In genomic region chr6:10595731-10596664, GRCh38 we compare ENCODE assay signal across 12 cellular contexts.
DNase-seq lines count a peak whose midpoint lies in the region; ATAC-seq, FAIRE-seq and TF ChIP-seq lines count a peak whose summit lies in the region.
"Had no signal": no experiment of that assay in that cellular context is flagged by ENCODE, and none has a peak within 500 bp of the region (broad histone marks: within the 10 kb centered on the region; RNA-seq: fewer than 3 reads in every experiment).

No MANE protein-coding gene starts in this region.

- H3K36me3 Mint-ChIP-seq in activated CD4-positive, alpha-beta memory T cell treated with anti-CD3 and anti-CD28 coated beads for 36 hours = no peaks in the 10 kb centered on the region
- H3K36me3 Mint-ChIP-seq in activated CD4-positive, alpha-beta memory T cell treated with anti-CD3 and anti-CD28 coated beads, Interleukin-2, amount 10 ng/mL, durations not matched to agents 7 days and 5 days (ENCODE audit: low read depth) = no peaks in the 10 kb centered on the region
- no peaks in the 10 kb centered on the region for H3K36me3 Mint-ChIP-seq in astrocyte (ENCODE audit: low read depth, unreplicated experiment)

- H3K9ac ChIP-seq in astrocyte (ENCODE audit: low read length) = no peak overlapping the region

- ATAC-seq in upper lobe of right lung (peak; percentile 32), HG02973 (IDR thresholded peaks at IDR 0.05; ENCODE audit: unreplicated experiment) (no peak)

- FAIRE-seq in astrocyte (lab: Jason Lieb, UNC) = no peak

- H3K4me3 ChIP-seq in astrocyte (ENCODE audit: insufficient read depth, low read depth, low read length) = no peak overlapping the region
- H3K4me3 ChIP-seq in upper lobe of right lung = no peak overlapping the region
- no peak overlapping the region for H3K4me3 ChIP-seq in dorsolateral prefrontal cortex
- H3K4me3 ChIP-seq: lung had no signal

- CTCF ChIA-PET in activated CD4-positive, alpha-beta memory T cell treated with anti-CD3 and anti-CD28 coated beads for 36 hours (lab: Charles Lee) = no interaction called here
- CTCF ChIA-PET in activated CD4-positive, alpha-beta memory T cell treated with anti-CD3 and anti-CD28 coated beads, Interleukin-2, amount 10 ng/mL, durations not matched to agents 7 days and 5 days (lab: Charles Lee) = no interaction called here

- H3K4me1 ChIP-seq in astrocyte (ENCODE audit: insufficient read depth, low read length) (no peaks in the 10 kb centered on the region), upper lobe of right lung (no peaks in the 10 kb centered on the region)

- H3K9me3 Mint-ChIP-seq in activated CD4-positive, alpha-beta memory T cell treated with anti-CD3 and anti-CD28 coated beads for 36 hours = no peaks in the 10 kb centered on the region
- no peaks in the 10 kb centered on the region for H3K9me3 Mint-ChIP-seq in activated CD4-positive, alpha-beta memory T cell treated with anti-CD3 and anti-CD28 coated beads, Interleukin-2, amount 10 ng/mL, durations not matched to agents 7 days and 5 days
- no peaks in the 10 kb centered on the region for H3K9me3 Mint-ChIP-seq in astrocyte (ENCODE audit: unreplicated experiment)

- intact Hi-C loops in activated CD4-positive, alpha-beta memory T cell treated with anti-CD3 and anti-CD28 coated beads for 36 hours (cut with micrococcal nuclease) = no loop called here
- intact Hi-C loops in upper lobe of right lung (cut with DNase I) (no loop called here), dorsolateral prefrontal cortex (cut with DNase I) (no loop called here)

- H3K36me3 ChIP-seq in astrocyte (ENCODE audit: insufficient read depth, low read length) (no peaks in the 10 kb centered on the region), upper lobe of right lung (no peaks in the 10 kb centered on the region)

- no peaks in the 10 kb centered on the region for H3K27me3 Mint-ChIP-seq in activated CD4-positive, alpha-beta memory T cell treated with anti-CD3 and anti-CD28 coated beads for 36 hours
- H3K27me3 Mint-ChIP-seq in activated CD4-positive, alpha-beta memory T cell treated with anti-CD3 and anti-CD28 coated beads, Interleukin-2, amount 10 ng/mL, durations not matched to agents 7 days and 5 days = no peaks in the 10 kb centered on the region
- H3K27me3 Mint-ChIP-seq in astrocyte (ENCODE audit: low read depth, unreplicated experiment) = no peaks in the 10 kb centered on the region

- H4K20me1 ChIP-seq in astrocyte (ENCODE audit: insufficient read depth, low read length) = no peaks in the 10 kb centered on the region

- H3K27ac ChIP-seq in astrocyte (ENCODE audit: low read depth, low read length) (peak overlapping the region; percentile 18), upper lobe of right lung (no peak overlapping the region), dorsolateral prefrontal cortex (no peak overlapping the region)

- H2AFZ ChIP-seq in astrocyte (ENCODE audit: low read depth, low read length) = no peak overlapping the region

- peak overlapping the region; percentile 55 for H3K4me2 ChIP-seq in astrocyte (ENCODE audit: low read length)

- no peak overlapping the region for H3K27ac Mint-ChIP-seq in activated CD4-positive, alpha-beta memory T cell treated with anti-CD3 and anti-CD28 coated beads for 36 hours
- H3K27ac Mint-ChIP-seq in activated CD4-positive, alpha-beta memory T cell treated with anti-CD3 and anti-CD28 coated beads, Interleukin-2, amount 10 ng/mL, durations not matched to agents 7 days and 5 days = no peak overlapping the region
- peak overlapping the region; percentile 82 for H3K27ac Mint-ChIP-seq in astrocyte (ENCODE audit: unreplicated experiment)

- peak; percentile 9 for DNase-seq in activated CD4-positive, alpha-beta memory T cell treated with anti-CD3 and anti-CD28 coated beads for 36 hours
- DNase-seq in activated CD4-positive, alpha-beta memory T cell treated with anti-CD3 and anti-CD28 coated beads, Interleukin-2, amount 10 ng/mL, durations not matched to agents 7 days and 5 days = no peak
- DNase-seq in M059J (ENCODE audit: low read depth) (peak; percentile 96), astrocyte (ENCODE audit: low read depth) (peak; percentile 67), upper lobe of right lung (no peak), superior temporal gyrus (ENCODE audit: extremely low spot score) (no peak), dorsolateral prefrontal cortex (no peak)
- DNase-seq: activated CD4-positive, CD25-positive, alpha-beta regulatory T cell treated with anti-CD3 and anti-CD28 coated beads, Interleukin-2, amount 50 U/mL, for 72 hours; GOT3; NCI-H774 had no signal

- no peaks in the 10 kb centered on the region for H3K79me2 ChIP-seq in astrocyte (ENCODE audit: insufficient read depth, low read length)

- H3K4me3 Mint-ChIP-seq in activated CD4-positive, alpha-beta memory T cell treated with anti-CD3 and anti-CD28 coated beads for 36 hours = no peak overlapping the region
- H3K4me3 Mint-ChIP-seq in activated CD4-positive, alpha-beta memory T cell treated with anti-CD3 and anti-CD28 coated beads, Interleukin-2, amount 10 ng/mL, durations not matched to agents 7 days and 5 days = no peak overlapping the region
- no peak overlapping the region for H3K4me3 Mint-ChIP-seq in astrocyte (ENCODE audit: unreplicated experiment)

- H3K9me3 ChIP-seq in astrocyte (ENCODE audit: insufficient read depth, low read depth, low read length) (no peaks in the 10 kb centered on the region), upper lobe of right lung (no peaks in the 10 kb centered on the region)

- H3K4me1 Mint-ChIP-seq in activated CD4-positive, alpha-beta memory T cell treated with anti-CD3 and anti-CD28 coated beads for 36 hours (ENCODE audit: low read depth) = peaks cover 3% of the 10 kb centered on the region
- peaks cover 4% of the 10 kb centered on the region for H3K4me1 Mint-ChIP-seq in activated CD4-positive, alpha-beta memory T cell treated with anti-CD3 and anti-CD28 coated beads, Interleukin-2, amount 10 ng/mL, durations not matched to agents 7 days and 5 days
- peaks cover 12% of the 10 kb centered on the region for H3K4me1 Mint-ChIP-seq in astrocyte (ENCODE audit: low read depth, unreplicated experiment)

- TF ChIP-seq CTCF in astrocyte (IDR thresholded peaks at IDR 0.05; ENCODE audit: insufficient read depth, low read depth, low read length) (no peak), upper lobe of right lung (IDR thresholded peaks at IDR 0.05) (no peak), dorsolateral prefrontal cortex (IDR thresholded peaks at IDR 0.05 in 54 of 56, conservative IDR thresholded peaks at IDR 0.05 in 2 of 56; ENCODE audit: low read depth in 1 of 56, partially characterized antibody in 56 of 56) (no peak)

- POLR2A ChIA-PET in activated CD4-positive, alpha-beta memory T cell treated with anti-CD3 and anti-CD28 coated beads for 36 hours (lab: Charles Lee) = no interaction called here
- POLR2A ChIA-PET in activated CD4-positive, alpha-beta memory T cell treated with anti-CD3 and anti-CD28 coated beads, Interleukin-2, amount 10 ng/mL, durations not matched to agents 7 days and 5 days (lab: Charles Lee) = no interaction called here

- H3K27me3 ChIP-seq in astrocyte (ENCODE audit: insufficient read depth, low read length) (no peaks in the 10 kb centered on the region), upper lobe of right lung (no peaks in the 10 kb centered on the region), dorsolateral prefrontal cortex (peaks cover 0 to 17% (median 0%) of the 10 kb centered on the region in 45 donors)

Comparison
In these comparisons a context has a peak if more than half of its experiments do, and no peak if none do; other contexts are left out.
1. DNase-seq: peak in activated CD4-positive, alpha-beta memory T cell treated with anti-CD3 and anti-CD28 coated beads for 36 hours (single experiment), M059J (single experiment) and astrocyte (single experiment); none in activated CD4-positive, alpha-beta memory T cell treated with anti-CD3 and anti-CD28 coated beads, Interleukin-2, amount 10 ng/mL, durations not matched to agents 7 days and 5 days (single experiment), upper lobe of right lung (single experiment), superior temporal gyrus (single experiment) and dorsolateral prefrontal cortex (0 of 10).